Comparison of ENCODE assay signal across 10 cellular contexts in the genomic region with DNA sequence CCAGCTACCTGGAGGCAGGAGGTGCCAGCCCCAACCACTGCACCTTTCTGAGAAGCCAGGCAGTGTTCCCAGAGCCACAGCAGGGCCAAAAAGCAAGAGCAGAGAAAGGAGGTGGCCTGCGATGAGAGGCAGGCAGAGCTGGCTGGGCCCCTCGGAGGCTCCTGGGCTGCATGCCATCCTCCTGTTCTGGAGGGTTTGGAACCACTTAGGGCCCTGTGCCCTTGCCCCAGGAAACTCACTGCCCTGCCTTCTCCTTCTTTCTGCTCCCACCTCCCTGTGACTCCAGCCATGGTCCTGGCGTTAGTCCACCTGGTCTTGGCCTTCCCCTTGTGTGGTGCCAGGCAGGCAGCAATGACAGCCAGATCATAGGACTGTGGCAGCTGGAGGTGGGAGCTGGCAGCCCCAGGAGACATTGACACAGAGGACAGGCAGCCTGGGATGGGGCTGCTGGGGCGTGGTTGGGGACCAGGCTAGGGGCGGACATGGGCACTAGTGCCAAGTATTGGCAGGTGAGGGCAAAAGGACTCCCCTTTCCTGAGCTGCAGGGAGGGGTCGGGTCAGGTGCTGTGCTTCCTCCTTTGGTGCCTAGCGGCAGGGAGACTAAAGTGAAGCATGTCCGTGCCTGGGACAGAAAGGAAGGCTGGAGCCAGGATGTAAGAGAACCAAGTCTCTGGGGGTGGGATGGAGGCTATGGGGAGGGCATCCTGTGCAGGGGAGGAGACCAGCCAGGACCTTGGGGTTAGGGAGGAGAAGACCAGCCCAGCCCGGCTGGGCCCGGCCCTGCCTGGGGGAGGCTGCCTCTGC. TPM values are rescaled to one million over a fixed set of nuclear protein-coding genes. Genes with fewer than 3 reads are reported as not detected.
DNase-seq lines count a peak whose midpoint lies in the region; ATAC-seq and TF ChIP-seq lines count a peak whose summit lies in the region.
"Had no signal": no experiment of that assay in that cellular context is flagged by ENCODE, and none has a peak within 500 bp of the region (broad histone marks: within the 10 kb centered on the region; RNA-seq: fewer than 3 reads in every experiment).

No MANE protein-coding gene starts in this region.

- WGBS in SK-N-SH (ENCODE audit: low lambda C conversion rate) = 40% methylated on average over 6 of the region's 10 CpGs

- H4K20me1 ChIP-seq in SK-N-SH (ENCODE audit: insufficient read depth) = no peaks in the 10 kb centered on the region

- ATAC-seq in GM21423 (IDR thresholded peaks at IDR 0.05; ENCODE audit: unreplicated experiment) = no peak

- POLR2A ChIA-PET in SK-N-SH (lab: Yijun Ruan, JAX) = no interaction called here

- H3K36me3 ChIP-seq in ACC112 (ENCODE audit: insufficient read depth, low read length) (no peaks in the 10 kb centered on the region), H7 (replicated peaks; ENCODE audit: control insufficient read depth, insufficient read depth, low read length) (no peaks in the 10 kb centered on the region), brain microvascular endothelial cell (replicated peaks) (no peaks in the 10 kb centered on the region), SK-N-SH (replicated peaks in 1 of 2; ENCODE audit: control insufficient read depth in 1 of 2, insufficient read depth in 2 of 2, low read length in 1 of 2) (no peaks in the 10 kb centered on the region)
- H3K36me3 ChIP-seq: adrenal gland had no signal

- no peak for TF ChIP-seq CTCF in brain microvascular endothelial cell (IDR thresholded peaks at IDR 0.05; ENCODE audit: low read depth, low read length, missing control alignments)
- no peak for TF ChIP-seq CTCF in SK-N-SH (IDR thresholded peaks at IDR 0.05)

- TF ChIP-seq RAD21 in SK-N-SH (IDR thresholded peaks at IDR 0.05; ENCODE audit: low read length) = no peak

- no peak for TF ChIP-seq EP300 in SK-N-SH (IDR thresholded peaks at IDR 0.05; ENCODE audit: borderline replicate concordance in 1 of 2, low read depth in 1 of 2, low read length in 1 of 2)

- H3K27ac ChIP-seq in ACC112 (ENCODE audit: low read depth, low read length) (no peak overlapping the region), brain microvascular endothelial cell (no peak overlapping the region), SK-N-SH (ENCODE audit: low read depth in 2 of 2, low read length in 1 of 2) (no peak overlapping the region; a peak in 1 of 4 replicates)

- no peaks in the 10 kb centered on the region for H3K9me3 ChIP-seq in SK-N-SH
- H3K9me3 ChIP-seq: adrenal gland had no signal

- CTCF ChIA-PET in SK-N-SH (lab: Yijun Ruan, JAX) = interaction anchor here (0.6 to 11.6 kb wide), 4 partner anchors 9 to 366 kb away, joined by 3 to 109 read pairs (median 12); no protein-coding TSS in a partner anchor

- in situ Hi-C loops in brain microvascular endothelial cell (cut with HindIII; ENCODE audit: low pct_ligation_motif_present, low sequenced_read_pairs) = no loop called here

- H3K4me3 ChIP-seq in ACC112 (ENCODE audit: low read depth, low read length) (peak overlapping the region; percentile 86), H7 (ENCODE audit: insufficient read depth, low read depth, low read length) (peak overlapping the region; percentile 57; the same call in 1 of the 2 replicates), brain microvascular endothelial cell (ENCODE audit: low read depth, low read length) (peak overlapping the region; percentile 43), SK-N-SH (ENCODE audit: low read depth in 2 of 2, low read length in 1 of 2) (peak overlapping the region in 1 of 2 experiments; percentile 50; a peak in 1 of 4 replicates)

- H3K79me2 ChIP-seq in ACC112 (ENCODE audit: control insufficient read depth, insufficient read depth, low read length, unreplicated experiment) = no peaks in the 10 kb centered on the region
- H3K79me2 ChIP-seq in SK-N-SH (ENCODE audit: insufficient read depth) = no peaks in the 10 kb centered on the region

- no peak overlapping the region for H3K9ac ChIP-seq in SK-N-SH

- H2AFZ ChIP-seq in ACC112 (ENCODE audit: low read length, unreplicated experiment) = no peak overlapping the region
- H2AFZ ChIP-seq in SK-N-SH (ENCODE audit: low read depth) = no peak overlapping the region

- H3K4me2 ChIP-seq in SK-N-SH = no peak overlapping the region

- peaks cover 2% of the 10 kb centered on the region for H3K4me1 ChIP-seq in ACC112 (ENCODE audit: control insufficient read depth, insufficient read depth, low read length, unreplicated experiment)
- H3K4me1 ChIP-seq in SK-N-SH (ENCODE audit: control insufficient read depth in 1 of 2, insufficient read depth in 2 of 2, low read depth in 1 of 2, low read length in 1 of 2) = peaks cover 0 to 52% of the 10 kb centered on the region in 2 experiments; a peak in 1 of 4 replicates

- no peaks in the 10 kb centered on the region for H3F3A ChIP-seq in SK-N-SH (replicated peaks; ENCODE audit: insufficient read depth)

- H3K9me2 ChIP-seq in SK-N-SH = no peaks in the 10 kb centered on the region

- DNase-seq in H7 (peak; percentile 73), brain microvascular endothelial cell (no peak), mesenteric fat pad (ENCODE audit: low spot score) (peak; percentile 87), SK-N-SH (no peak), NCI-H1048 (lab: John Stamatoyannopoulos, UW) (no peak), amniotic stem cell (lab: John Stamatoyannopoulos, UW) (no peak)
- DNase-seq: kidney glomerular epithelial cell had no signal

- H3K27me3 ChIP-seq in ACC112 (ENCODE audit: insufficient read depth, low read length) (no peaks in the 10 kb centered on the region), H7 (ENCODE audit: control insufficient read depth, insufficient read depth, low read length) (peaks cover 60% of the 10 kb centered on the region), brain microvascular endothelial cell (replicated peaks) (no peaks in the 10 kb centered on the region), SK-N-SH (ENCODE audit: insufficient read depth) (peaks cover 58% of the 10 kb centered on the region)
- H3K27me3 ChIP-seq: adrenal gland had no signal

TF ChIP-seq in SK-N-SH, 30 proteins besides CTCF, POLR2A, EP300 and RAD21:
- TF ChIP-seq, protein P1, sequence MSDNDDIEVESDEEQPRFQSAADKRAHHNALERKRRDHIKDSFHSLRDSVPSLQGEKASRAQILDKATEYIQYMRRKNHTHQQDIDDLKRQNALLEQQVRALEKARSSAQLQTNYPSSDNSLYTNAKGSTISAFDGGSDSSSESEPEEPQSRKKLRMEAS (IDR thresholded peaks at IDR 0.05; ENCODE audit: low read depth) = no peak

RNA-seq across cellular contexts. Expression of a gene that starts 1.4 kb away (rescaled TPM):
- total RNA-seq in H7 (2014; rRNA removed; shearing (Covaris generic)) = 0.38 and 0.44 TPM in 2 replicates
- total RNA-seq in mesenteric fat pad = 5.6 TPM
- polyA plus RNA-seq in SK-N-SH (2012; rRNA removed) = 0.71 and 0.82 TPM in 2 replicates
- 0.41 and 0.75 TPM in 2 replicates for polyA plus RNA-seq in SK-N-SH (2012; cell fraction: cytosol; rRNA removed)
- polyA plus RNA-seq in SK-N-SH (2012; cell fraction: nucleus; rRNA removed) = 0.31 and 0.47 TPM in 2 replicates

Comparison
In these comparisons a context has a peak if more than half of its experiments do, and no peak if none do; other contexts are left out.
1. DNase-seq: peak in H7 (single experiment) and mesenteric fat pad (single experiment); none in brain microvascular endothelial cell (single experiment), SK-N-SH (single experiment), NCI-H1048 (single experiment) and amniotic stem cell (single experiment).